8 cellular contexts compared by ENCODE assay signal in genomic region chr5:138178516-138179276, GRCh38. TPM values are rescaled to one million over a fixed set of nuclear protein-coding genes. Genes with fewer than 3 reads are reported as not detected.
DNase-seq lines count a peak whose midpoint lies in the region; ATAC-seq and TF ChIP-seq lines count a peak whose summit lies in the region.

Gene BRD8 (minus strand): TSS chr5:138178630. CDS start chr5:138178614, 16 bp downstream.
Gene KIF20A (plus strand): TSS chr5:138179112. CDS start chr5:138179681, 569 bp downstream.

- no peaks in the 10 kb centered on the region for H3K27me3 Mint-ChIP-seq in activated naive CD8-positive, alpha-beta T cell treated with anti-CD3 and anti-CD28 coated beads for 36 hours
- no peaks in the 10 kb centered on the region for H3K27me3 Mint-ChIP-seq in osteocyte (ENCODE audit: unreplicated experiment)

- peak within 1 kb of the TSS; percentile 87 for H3K27ac ChIP-seq in thymus (ENCODE audit: low read depth)

- DNase-seq in GM12864 (ENCODE audit: low read depth), result peak; percentile 89
- peak; percentile 88 for DNase-seq in NCI-H1105 (lab: John Stamatoyannopoulos, UW)
- peak; percentile 97 for DNase-seq in SKM-1 (lab: John Stamatoyannopoulos, UW; ENCODE audit: unreplicated experiment)
- peak; percentile 89 for DNase-seq in activated naive CD8-positive, alpha-beta T cell treated with anti-CD3 and anti-CD28 coated beads for 36 hours
- peak; percentile 88 to 99 (median 97) for DNase-seq in head of caudate nucleus
- DNase-seq in osteocyte (ENCODE audit: extremely low spot score, unreplicated experiment), result peak; percentile 96

- H3K4me3 Mint-ChIP-seq in activated naive CD8-positive, alpha-beta T cell treated with anti-CD3 and anti-CD28 coated beads for 36 hours, result no peak within 1 kb of the TSS
- H3K4me3 Mint-ChIP-seq in osteocyte (ENCODE audit: unreplicated experiment), result no peak within 1 kb of the TSS

- H3K4me1 ChIP-seq in thymus (ENCODE audit: control insufficient read depth, insufficient read depth, low read length), result peaks cover 19% of the 10 kb centered on the region

- TF ChIP-seq CTCF in GM12864 (IDR thresholded peaks at IDR 0.05; ENCODE audit: low read depth, low read length, missing control alignments) (no peak), osteocyte (IDR thresholded peaks at IDR 0.05) (no peak)

- peaks cover 18% of the 10 kb centered on the region for H3K4me1 Mint-ChIP-seq in activated naive CD8-positive, alpha-beta T cell treated with anti-CD3 and anti-CD28 coated beads for 36 hours
- H3K4me1 Mint-ChIP-seq in osteocyte (ENCODE audit: unreplicated experiment), result peaks cover 14% of the 10 kb centered on the region

- H3K4me3 ChIP-seq in GM12864 (ENCODE audit: low read depth, low read length) (peak within 1 kb of the TSS; percentile 99), thymus (ENCODE audit: low read length) (peak within 1 kb of the TSS; percentile 75)

- under 1% methylated on average over 41 of the region's 41 CpGs for WGBS in thymus

- H3K36me3 ChIP-seq in thymus (ENCODE audit: control insufficient read depth, insufficient read depth), result peaks cover 28% of the 10 kb centered on the region

- no peaks in the 10 kb centered on the region for H3K9me3 ChIP-seq in thymus (ENCODE audit: control insufficient read depth)

- peaks cover 18% of the 10 kb centered on the region for H3K36me3 Mint-ChIP-seq in activated naive CD8-positive, alpha-beta T cell treated with anti-CD3 and anti-CD28 coated beads for 36 hours
- peaks cover 7% of the 10 kb centered on the region for H3K36me3 Mint-ChIP-seq in osteocyte (ENCODE audit: unreplicated experiment)

- no peaks in the 10 kb centered on the region for H3K9me3 Mint-ChIP-seq in activated naive CD8-positive, alpha-beta T cell treated with anti-CD3 and anti-CD28 coated beads for 36 hours
- no peaks in the 10 kb centered on the region for H3K9me3 Mint-ChIP-seq in osteocyte (ENCODE audit: unreplicated experiment)

- peak; percentile 89 for ATAC-seq in HG02642 (IDR thresholded peaks at IDR 0.05; ENCODE audit: poor library complexity, unreplicated experiment)

- intact Hi-C loops in head of caudate nucleus (cut with DNase I), result loop anchor here (5.0 kb wide), 1 partner anchor 34 kb away; the partner anchor contains the start of gene CDC23

- peak within 1 kb of the TSS; percentile 45 for H3K27ac Mint-ChIP-seq in activated naive CD8-positive, alpha-beta T cell treated with anti-CD3 and anti-CD28 coated beads for 36 hours
- H3K27ac Mint-ChIP-seq in osteocyte (ENCODE audit: unreplicated experiment), result no peak within 1 kb of the TSS

- H3K27me3 ChIP-seq in thymus (ENCODE audit: control insufficient read depth, insufficient read depth), result no peaks in the 10 kb centered on the region

RNA-seq across cellular contexts. Expression of gene BRD8, which starts in this region (rescaled TPM):
- total RNA-seq in activated naive CD8-positive, alpha-beta T cell treated with anti-CD3 and anti-CD28 coated beads for 36 hours, result 10 to 100 TPM; 51.5 to 58.8 TPM
- total RNA-seq in osteocyte, result 68.3 and 71.6 TPM in 2 replicates
- 75.3 TPM for polyA plus RNA-seq in thymus

RNA-seq across cellular contexts. Expression of gene KIF20A, which starts in this region (rescaled TPM):
- 10 to 100 TPM; 57.2 to 59.1 TPM for total RNA-seq in activated naive CD8-positive, alpha-beta T cell treated with anti-CD3 and anti-CD28 coated beads for 36 hours
- total RNA-seq in osteocyte, result 14.7 and 16.4 TPM in 2 replicates
- 3.7 TPM for polyA plus RNA-seq in thymus

Comparison
In these comparisons a context has a peak if more than half of its experiments do, and no peak if none do; other contexts are left out.
1. Peak in every context shown above with its lines: DNase-seq, ATAC-seq, H3K4me3 ChIP-seq and H3K27ac ChIP-seq.